Comparison of ENCODE assay signal across 35 cellular contexts in the genomic region with DNA sequence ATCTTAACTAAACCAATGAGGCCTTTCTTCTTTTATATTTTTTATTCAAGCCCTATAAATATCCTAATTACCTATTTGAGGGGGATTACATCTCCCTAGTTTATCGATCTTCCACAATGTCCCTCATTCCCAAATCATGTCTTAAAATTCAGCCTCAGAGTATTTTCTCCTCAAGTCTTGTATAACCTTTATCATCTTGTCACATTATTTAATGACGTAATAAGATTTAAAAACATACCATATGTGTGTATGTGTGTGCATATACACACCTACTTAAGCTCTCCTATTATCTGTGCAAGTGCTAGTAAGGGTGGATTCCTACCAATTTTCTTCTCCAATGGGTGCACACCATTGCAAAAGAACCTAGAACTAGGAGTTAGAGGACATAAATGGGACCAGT.
DNase-seq lines count a peak whose midpoint lies in the region; ATAC-seq, FAIRE-seq and TF ChIP-seq lines count a peak whose summit lies in the region.
"Had no signal": no experiment of that assay in that cellular context is flagged by ENCODE, and none has a peak within 500 bp of the region (broad histone marks: within the 10 kb centered on the region; RNA-seq: fewer than 3 reads in every experiment).

No MANE protein-coding gene starts in this region.

- RAD21 ChIA-PET in GM12878 (lab: Charles Lee; ENCODE audit: unreplicated experiment): no interaction called here

- CTCF ChIA-PET in HepG2 (lab: Yijun Ruan, JAX; ENCODE audit: low intra/inter-chr PET ratio, low total read pairs): no interaction called here
- CTCF ChIA-PET in HEK293 (lab: Yijun Ruan, JAX): no interaction called here
- CTCF ChIA-PET in GM12878 (lab: Yijun Ruan, JAX): no interaction called here

- H3K9ac ChIP-seq in HepG2 (ENCODE audit: insufficient read depth, low read depth, low read length): no peak overlapping the region
- no peak overlapping the region for H3K9ac ChIP-seq in GM12878 (ENCODE audit: control insufficient read depth, insufficient read depth, low read length)
- H3K9ac ChIP-seq: BLaER1; BLaER1 treated with 17β-estradiol and CSF1 and Interleukin-3, amounts not matched to agents 10 nM and 100 nM had no signal

- BruUV-seq in HepG2 (replicated peaks; lab: Mats Ljungman, UMichigan): no TSS peak
- BruUV-seq in GM12878 (replicated peaks; lab: Mats Ljungman, UMichigan): no TSS peak

- H3K27me3 ChIP-seq in HepG2 (ENCODE audit: control insufficient read depth in 1 of 2, insufficient read depth in 2 of 2, low read length in 2 of 2) (no peaks in the 10 kb centered on the region), right lobe of liver (no peaks in the 10 kb centered on the region), GM12878 (replicated peaks in 1 of 2; ENCODE audit: control insufficient read depth in 2 of 2, insufficient read depth in 2 of 2, low read length in 1 of 2) (no peaks in the 10 kb centered on the region)
- H3K27me3 ChIP-seq: BE2C; BLaER1; BLaER1 treated with 17β-estradiol and CSF1 and Interleukin-3, amounts not matched to agents 10 nM and 100 nM had no signal

- no peaks in the 10 kb centered on the region for H3K36me3 ChIP-seq in HepG2 (replicated peaks in 1 of 2; ENCODE audit: control insufficient read depth in 1 of 2, insufficient read depth in 2 of 2, low read length in 2 of 2)
- no peaks in the 10 kb centered on the region for H3K36me3 ChIP-seq in right lobe of liver
- no peaks in the 10 kb centered on the region for H3K36me3 ChIP-seq in HEK293 (ENCODE audit: control insufficient read depth in 2 of 2, insufficient read depth in 1 of 2, low read length in 2 of 2)
- no peaks in the 10 kb centered on the region for H3K36me3 ChIP-seq in GM12878 (ENCODE audit: control insufficient read depth in 2 of 2, insufficient read depth in 2 of 2, low read length in 1 of 2)
- H3K36me3 ChIP-seq: BE2C; BLaER1; BLaER1 treated with 17β-estradiol and CSF1 and Interleukin-3, amounts not matched to agents 10 nM and 100 nM had no signal

- POLR2A ChIA-PET in HepG2 (lab: Yijun Ruan, JAX): no interaction called here
- POLR2A ChIA-PET in HEK293 (lab: Yijun Ruan, JAX): no interaction called here
- POLR2A ChIA-PET in GM12878 (lab: Charles Lee): no interaction called here

- TF ChIP-seq RAD21 in HepG2 (CRISPR knock-in tag; IDR thresholded peaks at IDR 0.05): no peak
- no peak for TF ChIP-seq RAD21 in GM12878 (IDR thresholded peaks at IDR 0.05; ENCODE audit: insufficient read depth, low read depth, low read length)

- 6% methylated on average over 2 of the region's 2 CpGs for WGBS in HepG2 (ENCODE audit: low lambda C conversion rate)
- WGBS in right lobe of liver (ENCODE audit: insufficient coverage, low coverage, low lambda C conversion rate, missing lambda C conversion rate): 53% methylated on average over 2 of the region's 2 CpGs
- WGBS in GM12878 (ENCODE audit: insufficient coverage, insufficient replicate concordance, low lambda C conversion rate, missing lambda C conversion rate): 35% methylated on average over 2 of the region's 2 CpGs

- H3K4me2 ChIP-seq in HepG2 (ENCODE audit: low read depth, low read length): no peak overlapping the region
- no peak overlapping the region for H3K4me2 ChIP-seq in GM12878 (ENCODE audit: control insufficient read depth, insufficient read depth)
- H3K4me2 ChIP-seq: A549; BLaER1; BLaER1 treated with 17β-estradiol and CSF1 and Interleukin-3, amounts not matched to agents 10 nM and 100 nM had no signal

- no peaks in the 10 kb centered on the region for H3K9me3 ChIP-seq in HepG2 (ENCODE audit: low read length)
- no peaks in the 10 kb centered on the region for H3K9me3 ChIP-seq in right lobe of liver
- H3K9me3 ChIP-seq in HEK293 (ENCODE audit: control insufficient read depth, insufficient read depth, low read depth, low read length): no peaks in the 10 kb centered on the region
- H3K9me3 ChIP-seq in GM12878 (replicated peaks; ENCODE audit: control insufficient read depth, insufficient read depth, low read length): no peaks in the 10 kb centered on the region
- H3K9me3 ChIP-seq: A549, BE2C, Caco-2 had no signal

- no peak for DNase-seq in HepG2 (ENCODE audit: low spot score)
- DNase-seq in right lobe of liver: no peak
- no peak for DNase-seq in GM12878 (ENCODE audit: low read depth, low spot score)
- DNase-seq in type B pancreatic cell (ENCODE audit: extremely low spot score, unreplicated experiment): no peak
- DNase-seq: 8988T; ACHN; AML-193; BE2C; C1 segment of cervical spinal cord; Caco-2; Calu3; CD4-positive, alpha-beta memory T cell; CD4-positive, alpha-beta T cell; CD4-positive, CD25-positive, alpha-beta regulatory T cell; CD8-positive, alpha-beta memory T cell; CD8-positive, alpha-beta T cell; COR-L47; DMS 273 treated with DMSO at 0.1 percent for 48 hours; DMS153; DMS53; DMS79; DMS79 treated with DMSO at 0.1 percent for 48 hours; DND-41; EL had no signal

- H4K20me1 ChIP-seq in HepG2 (ENCODE audit: insufficient read depth, low read length) (no peaks in the 10 kb centered on the region), GM12878 (ENCODE audit: control insufficient read depth, insufficient read depth) (no peaks in the 10 kb centered on the region)
- H4K20me1 ChIP-seq: BLaER1; BLaER1 treated with 17β-estradiol and CSF1 and Interleukin-3, amounts not matched to agents 10 nM and 100 nM had no signal

- H2AFZ ChIP-seq in HepG2 (ENCODE audit: low read length) (no peak overlapping the region), GM12878 (ENCODE audit: control insufficient read depth, low read depth, low read length) (no peak overlapping the region)

- ATAC-seq in HepG2 (no peak), right lobe of liver (no peak), GM12878 (no peak), GM19328 (IDR thresholded peaks at IDR 0.05; ENCODE audit: unreplicated experiment) (no peak)
- ATAC-seq: A549; CD8-positive, alpha-beta T cell had no signal

- H3K4me1 ChIP-seq in HepG2 (ENCODE audit: insufficient read depth, low read length) (no peaks in the 10 kb centered on the region), right lobe of liver (no peaks in the 10 kb centered on the region), HEK293 (ENCODE audit: control insufficient read depth, insufficient read depth, low read length) (no peaks in the 10 kb centered on the region), GM12878 (ENCODE audit: control insufficient read depth, insufficient read depth, low read length) (no peaks in the 10 kb centered on the region)
- H3K4me1 ChIP-seq: A549, BE2C, BLaER1, Caco-2 had no signal

- TF ChIP-seq POLR2A in HepG2 (IDR thresholded peaks at IDR 0.05; ENCODE audit: insufficient read depth in 1 of 2, low read depth in 2 of 2, low read length in 2 of 2) (no peak), right lobe of liver (IDR thresholded peaks at IDR 0.05) (no peak), GM12878 (IDR thresholded peaks at IDR 0.05; ENCODE audit: low read depth, low read length) (no peak)

- H3K9me3 Mint-ChIP-seq in type B pancreatic cell: peaks cover 10% of the 10 kb centered on the region
- H3K9me3 Mint-ChIP-seq: CD4-positive, alpha-beta T cell; CD8-positive, alpha-beta T cell had no signal

- H3K4me1 Mint-ChIP-seq in type B pancreatic cell (ENCODE audit: unreplicated experiment): peaks cover 10% of the 10 kb centered on the region
- H3K4me1 Mint-ChIP-seq: B cell; CD14-positive monocyte; CD4-positive, alpha-beta memory T cell; CD4-positive, CD25-positive, alpha-beta regulatory T cell; CD8-positive, alpha-beta memory T cell had no signal

- FAIRE-seq in HepG2 (lab: Jason Lieb, UNC) (no peak), GM12878 (lab: Jason Lieb, UNC) (no peak)
- FAIRE-seq: A204.1, A549, D721Med had no signal

- H3K27me3 Mint-ChIP-seq in type B pancreatic cell: no peaks in the 10 kb centered on the region
- H3K27me3 Mint-ChIP-seq: B cell; CD4-positive, alpha-beta memory T cell; CD4-positive, alpha-beta T cell; CD4-positive, CD25-positive, alpha-beta regulatory T cell; CD8-positive, alpha-beta memory T cell had no signal

- TF ChIP-seq EP300 in HepG2 (IDR thresholded peaks at IDR 0.05; ENCODE audit: low read depth in 2 of 2, low read length in 2 of 2) (no peak), HepG2 (CRISPR knock-in tag; IDR thresholded peaks at IDR 0.05; ENCODE audit: borderline replicate concordance) (no peak), GM12878 (IDR thresholded peaks at IDR 0.05; ENCODE audit: borderline replicate concordance in 1 of 2, control insufficient read depth in 1 of 2, low read depth in 2 of 2, low read length in 2 of 2) (no peak)

- H3K27ac ChIP-seq in HepG2 (ENCODE audit: extremely low read length, insufficient read depth, low read length): no peak overlapping the region
- H3K27ac ChIP-seq in right lobe of liver: no peak overlapping the region
- H3K27ac ChIP-seq in HEK293 (ENCODE audit: extremely low read depth, low read depth, low read length): no peak overlapping the region
- no peak overlapping the region for H3K27ac ChIP-seq in GM12878 (ENCODE audit: control insufficient read depth, insufficient read depth)
- H3K27ac ChIP-seq: 22Rv1; A549; BLaER1; BLaER1 treated with 17β-estradiol and CSF1 and Interleukin-3, amounts not matched to agents 10 nM and 100 nM; C4-2B had no signal

- SMC1A ChIA-PET in GM12878 (lab: Charles Lee; ENCODE audit: uncharacterized antibody, unreplicated experiment): no interaction called here

- intact Hi-C loops in HepG2 (cut with micrococcal nuclease; ENCODE audit: unreplicated experiment) (no loop called here), right lobe of liver (cut with DNase I) (no loop called here), GM12878 (cut with micrococcal nuclease; ENCODE audit: unreplicated experiment) (no loop called here)

- H3K27ac Mint-ChIP-seq in type B pancreatic cell: no peak overlapping the region
- H3K27ac Mint-ChIP-seq: B cell; CD14-positive monocyte; CD4-positive, alpha-beta memory T cell; CD4-positive, alpha-beta T cell; CD4-positive, CD25-positive, alpha-beta regulatory T cell; CD8-positive, alpha-beta memory T cell; CD8-positive, alpha-beta T cell had no signal

- TF ChIP-seq CTCF in HepG2 (CRISPR knock-in tag; IDR thresholded peaks at IDR 0.05): no peak
- no peak for TF ChIP-seq CTCF in right lobe of liver (IDR thresholded peaks at IDR 0.05)
- TF ChIP-seq CTCF in HEK293 (tag by site-specific recombination; IDR thresholded peaks at IDR 0.05): no peak
- TF ChIP-seq CTCF in GM12878 (IDR thresholded peaks at IDR 0.05 in 2 of 3, conservative IDR thresholded peaks at IDR 0.05 in 1 of 3; ENCODE audit: control insufficient read depth in 2 of 3, extremely low read depth in 1 of 3, insufficient read depth in 1 of 3, low read depth in 3 of 3, low read length in 3 of 3): no peak
- no peak for TF ChIP-seq CTCF in type B pancreatic cell (conservative IDR thresholded peaks at IDR 0.05)

- no peaks in the 10 kb centered on the region for H3K36me3 Mint-ChIP-seq in type B pancreatic cell
- H3K36me3 Mint-ChIP-seq: CD14-positive monocyte; CD4-positive, alpha-beta memory T cell; CD4-positive, CD25-positive, alpha-beta regulatory T cell; CD8-positive, alpha-beta memory T cell; CD8-positive, alpha-beta T cell had no signal

- in situ Hi-C loops in HepG2 (cut with HindIII; ENCODE audit: extremely low pct_ligation_motif_present, low pct_unique_long_range_greater_than_20kb): no loop called here
- in situ Hi-C loops in GM12878 (cut with MboI): no loop called here

- H3K79me2 ChIP-seq in HepG2 (ENCODE audit: insufficient read depth, low read length): no peaks in the 10 kb centered on the region
- no peaks in the 10 kb centered on the region for H3K79me2 ChIP-seq in GM12878 (ENCODE audit: control insufficient read depth, insufficient read depth, low read length)

- H3K4me3 ChIP-seq in HepG2 (replicated peaks in 1 of 3; ENCODE audit: insufficient read depth in 1 of 3, low read depth in 2 of 3, low read length in 3 of 3) (no peak overlapping the region), right lobe of liver (no peak overlapping the region), HEK293 (ENCODE audit: low read depth, low read length) (no peak overlapping the region), GM12878 (no peak overlapping the region)
- H3K4me3 ChIP-seq: A549; BLaER1; BLaER1 treated with 17β-estradiol and CSF1 and Interleukin-3, amounts not matched to agents 10 nM and 100 nM had no signal

- no peak overlapping the region for H3K4me3 Mint-ChIP-seq in type B pancreatic cell
- H3K4me3 Mint-ChIP-seq: B cell; CD14-positive monocyte; CD4-positive, alpha-beta memory T cell; CD4-positive, alpha-beta T cell; CD4-positive, CD25-positive, alpha-beta regulatory T cell; CD8-positive, alpha-beta memory T cell; CD8-positive, alpha-beta T cell had no signal

Comparison
In these comparisons a context has a peak if more than half of its experiments do, and no peak if none do; other contexts are left out.
1. Of the 63 proteins assayed by ChIP-seq in both HepG2 and HEK293: peak only in HepG2: none; only in HEK293: ATF2; in both: none; in neither: 62.